ENCODE assay signal across 14 cellular contexts in genomic region chr17:15456486-15456885, GRCh38. TPM values are rescaled to one million over a fixed set of nuclear protein-coding genes. Genes with fewer than 3 reads are reported as not detected.
DNase-seq lines count a peak whose midpoint lies in the region; ATAC-seq and TF ChIP-seq lines count a peak whose summit lies in the region.
"Had no signal": no experiment of that assay in that cellular context is flagged by ENCODE, and none has a peak within 500 bp of the region (broad histone marks: within the 10 kb centered on the region; RNA-seq: fewer than 3 reads in every experiment).

No MANE protein-coding gene starts in this region.

- intact Hi-C loops in Right ventricle myocardium inferior (cut with DNase I) (loop anchor here (5.0 kb wide), 2 partner anchors 46 to 194 kb away; no protein-coding TSS in a partner anchor), cardiac septum (cut with DNase I) (loop anchor here (2.0 kb wide), 1 partner anchor 196 kb away; no protein-coding TSS in a partner anchor), sigmoid colon (cut with DNase I) (loop anchor here (2.0 to 5.0 kb wide), 3 partner anchors 46 to 106 kb away; no protein-coding TSS in a partner anchor), aorta (cut with DNase I) (loop anchor here in 1 of 2 donors (5.0 kb wide), 1 partner anchor 44 kb away; no protein-coding TSS in a partner anchor)

- H3K4me1 ChIP-seq in hepatocyte (ENCODE audit: insufficient read depth) (peaks cover 17% of the 10 kb centered on the region), sigmoid colon (peaks cover 0 to 50% (median 45%) of the 10 kb centered on the region in 4 donors), aorta (ENCODE audit: control insufficient read depth in 1 of 2, insufficient read depth in 2 of 2, low read length in 2 of 2) (peaks cover 0 to 5% of the 10 kb centered on the region in 2 donors)
- H3K4me1 ChIP-seq: A549 had no signal

- H3K9me3 ChIP-seq in hepatocyte (ENCODE audit: low read depth) (peaks cover 6% of the 10 kb centered on the region), sigmoid colon (peaks cover 0 to 5% (median 0%) of the 10 kb centered on the region in 4 donors), aorta (ENCODE audit: control insufficient read depth, low read length) (peaks cover 1% of the 10 kb centered on the region)
- H3K9me3 ChIP-seq: A549 had no signal

- H3K79me2 ChIP-seq in hepatocyte = no peaks in the 10 kb centered on the region

- no peak overlapping the region for H3K4me3 ChIP-seq in hepatocyte
- no peak overlapping the region for H3K4me3 ChIP-seq in sigmoid colon
- no peak overlapping the region for H3K4me3 ChIP-seq in aorta (ENCODE audit: low read length in 2 of 2)
- H3K4me3 ChIP-seq: A549 had no signal

- WGBS in hepatocyte (ENCODE audit: low lambda C conversion rate, missing lambda C conversion rate) = 94% methylated on average over 6 of the region's 6 CpGs
- WGBS in sigmoid colon, 2 donors = 83 to 92% methylated on average over 6 of the region's 6 CpGs
- 66 to 70% methylated on average over 6 of the region's 6 CpGs for WGBS in aorta, 2 donors

- TF ChIP-seq CTCF in hepatocyte (IDR thresholded peaks at IDR 0.05; ENCODE audit: poor library complexity) = no peak
- no peak for TF ChIP-seq CTCF in sigmoid colon (IDR thresholded peaks at IDR 0.05)

- no peaks in the 10 kb centered on the region for H4K20me1 ChIP-seq in hepatocyte (ENCODE audit: insufficient read depth, poor library complexity, severe bottlenecking)

- ATAC-seq in Right ventricle myocardium inferior (peak; percentile 42), aorta (ENCODE audit: low FRiP score) (peak; percentile 11), GM18511 (IDR thresholded peaks at IDR 0.05; ENCODE audit: unreplicated experiment) (no peak)
- ATAC-seq: A549, esophagus mucosa had no signal

- no peak for DNase-seq in Right ventricle myocardium inferior (ENCODE audit: missing footprints)
- DNase-seq in cardiac septum (ENCODE audit: low spot score) = no peak
- no peak for DNase-seq in hepatocyte (ENCODE audit: low spot score)
- peak; percentile 76 for DNase-seq in sigmoid colon
- DNase-seq in aorta = no peak
- no peak for DNase-seq in activated naive CD4-positive, alpha-beta T cell (lab: John Stamatoyannopoulos, UW)
- DNase-seq in NOMO-1 treated with dmso at 0.1 percent for 144 hours (lab: John Stamatoyannopoulos, UW; ENCODE audit: unreplicated experiment) = no peak
- DNase-seq: COR-L47; GF-D8; GOT3; stimulated activated CD4-positive, alpha-beta T cell treated with anti-CD3 and anti-CD28 coated beads, Interleukin-4, amount 100 ng/mL, for 1 hour had no signal

- TF ChIP-seq EP300 in sigmoid colon (IDR thresholded peaks at IDR 0.05) = no peak

- H3K36me3 ChIP-seq in hepatocyte (replicated peaks; ENCODE audit: insufficient read depth, low read depth) = no peaks in the 10 kb centered on the region
- no peaks in the 10 kb centered on the region for H3K36me3 ChIP-seq in sigmoid colon
- peaks cover 0 to 2% of the 10 kb centered on the region in 2 donors for H3K36me3 ChIP-seq in aorta (ENCODE audit: control insufficient read depth in 1 of 2, insufficient read depth in 2 of 2, low read length in 1 of 2)

- H3K27me3 ChIP-seq in hepatocyte = no peaks in the 10 kb centered on the region
- no peaks in the 10 kb centered on the region for H3K27me3 ChIP-seq in sigmoid colon
- H3K27me3 ChIP-seq in aorta (ENCODE audit: control insufficient read depth in 1 of 2, insufficient read depth in 2 of 2, low read length in 1 of 2) = no peaks in the 10 kb centered on the region

- no peaks in the 10 kb centered on the region for H3K9me2 ChIP-seq in hepatocyte (replicated peaks; ENCODE audit: insufficient read depth)

- peak overlapping the region; percentile 5 for H3K4me2 ChIP-seq in hepatocyte
- H3K4me2 ChIP-seq: A549 had no signal

- no peak for TF ChIP-seq POLR2A in sigmoid colon (IDR thresholded peaks at IDR 0.05)

- no peak overlapping the region for H2AFZ ChIP-seq in hepatocyte

- H3K27ac ChIP-seq in hepatocyte (peak overlapping the region; percentile 82), sigmoid colon (peak overlapping the region; percentile 78 to 85 (median 82)), aorta (ENCODE audit: low read depth in 1 of 2, low read length in 2 of 2) (peak overlapping the region in 1 of 2 donors; percentile 60)
- H3K27ac ChIP-seq: A549 had no signal

RNA-seq across cellular contexts. Expression of gene CDRT4, which starts 10.9 kb away (rescaled TPM):
- total RNA-seq in Right ventricle myocardium inferior (1.8 TPM), cardiac septum (1.8 TPM), hepatocyte (2.7 and 10.4 TPM in 2 replicates), sigmoid colon (1 to 10 TPM in 3 of 4 donors, not detected in 1; 2.5 to 5.0 (median 3.8) TPM), aorta (10 to 100 TPM; 16.3 to 19.5 TPM)
- polyA plus RNA-seq in hepatocyte (9.6 and 11.8 TPM in 2 replicates), sigmoid colon (1 to 10 TPM; 1.8 to 6.6 (median 3.5) TPM), aorta (10 to 100 TPM in 1 of 2 donors, 1 to 10 TPM in 1; 2.3 to 16.3 TPM)
